In genomic region chr11:3148990-3149851, GRCh38 we compare ENCODE assay signal across 29 cellular contexts. TPM values are rescaled to one million over a fixed set of nuclear protein-coding genes. Genes with fewer than 3 reads are reported as not detected.
DNase-seq lines count a peak whose midpoint lies in the region; ATAC-seq, FAIRE-seq and TF ChIP-seq lines count a peak whose summit lies in the region.
"Had no signal": no experiment of that assay in that cellular context is flagged by ENCODE, and none has a peak within 500 bp of the region (broad histone marks: within the 10 kb centered on the region; RNA-seq: fewer than 3 reads in every experiment).

No MANE protein-coding gene starts in this region.

- H3K4me3 Mint-ChIP-seq in GM23338 (no peak overlapping the region; the same call in 2 of the 3 replicates), endothelial cell (ENCODE audit: unreplicated experiment) (peak overlapping the region; percentile 38), CD14-positive monocyte (no peak overlapping the region)
- H3K4me3 Mint-ChIP-seq: activated naive CD8-positive, alpha-beta T cell treated with anti-CD3 and anti-CD28 coated beads, Interleukin-2, amount 10 ng/mL, durations not matched to agents 7 days and 5 days; activated T-cell treated with anti-CD3 and anti-CD28 coated beads, Interleukin-2, amount 50 U/mL, for 24 hours had no signal

- TF ChIP-seq CTCF in GM23338 (conservative IDR thresholded peaks at IDR 0.05; ENCODE audit: low read depth in 2 of 2) (no peak), SK-N-SH (IDR thresholded peaks at IDR 0.05) (no peak), endothelial cell (IDR thresholded peaks at IDR 0.05; ENCODE audit: unreplicated experiment) (no peak), CD14-positive monocyte (IDR thresholded peaks at IDR 0.05) (no peak), GM13977 (IDR thresholded peaks at IDR 0.05; ENCODE audit: extremely low read depth, insufficient read depth, missing control alignments) (no peak)

- no peaks in the 10 kb centered on the region; the same call in 2 of the 3 replicates for H3K36me3 Mint-ChIP-seq in GM23338 (ENCODE audit: low read depth)
- peaks cover 13% of the 10 kb centered on the region for H3K36me3 Mint-ChIP-seq in endothelial cell (ENCODE audit: low read depth, unreplicated experiment)
- H3K36me3 Mint-ChIP-seq in CD14-positive monocyte, result peaks cover 32 to 55% of the 10 kb centered on the region in 2 donors
- H3K36me3 Mint-ChIP-seq: activated naive CD8-positive, alpha-beta T cell treated with anti-CD3 and anti-CD28 coated beads, Interleukin-2, amount 10 ng/mL, durations not matched to agents 7 days and 5 days had no signal

- H3F3A ChIP-seq in GM23338 (replicated peaks; ENCODE audit: low read depth) (no peaks in the 10 kb centered on the region), SK-N-SH (replicated peaks; ENCODE audit: insufficient read depth) (no peaks in the 10 kb centered on the region)

- H3K4me1 ChIP-seq in GM23338 (ENCODE audit: insufficient read depth) (no peaks in the 10 kb centered on the region; the same call in 1 of the 2 replicates), SK-N-SH (ENCODE audit: control insufficient read depth in 1 of 2, insufficient read depth in 2 of 2, low read depth in 1 of 2, low read length in 1 of 2) (peaks cover 0 to 47% of the 10 kb centered on the region in 2 experiments; a peak in 2 of 4 replicates), small intestine (ENCODE audit: control insufficient read depth in 2 of 2, insufficient read depth in 1 of 2, low read depth in 1 of 2, low read length in 1 of 2) (peaks cover 0 to 6% of the 10 kb centered on the region in 2 donors)

- H3K4me1 Mint-ChIP-seq in GM23338 (peaks cover 29% of the 10 kb centered on the region), endothelial cell (ENCODE audit: unreplicated experiment) (peaks cover 8% of the 10 kb centered on the region), CD14-positive monocyte (peaks cover 28% of the 10 kb centered on the region)

- CTCF ChIA-PET in SK-N-SH (lab: Yijun Ruan, JAX), result interaction anchor here (0.6 to 2.5 kb wide), 10 partner anchors 11 to 157 kb away, joined by 3 to 12 read pairs (median 3); partner anchors contain the start of gene NAP1L4

- H3K27me3 ChIP-seq in GM23338 (ENCODE audit: insufficient read depth) (no peaks in the 10 kb centered on the region), SK-N-SH (ENCODE audit: insufficient read depth) (no peaks in the 10 kb centered on the region), small intestine (ENCODE audit: control insufficient read depth in 2 of 2, insufficient read depth in 2 of 2, low read length in 2 of 2) (no peaks in the 10 kb centered on the region)
- H3K27me3 ChIP-seq: BE2C, testis had no signal

- in situ Hi-C loops in GM13977 (cut with MboI; ENCODE audit: low pct_unique_long_range_greater_than_20kb, low sequenced_read_pairs, unreplicated experiment), result no loop called here

- H3K4me3 ChIP-seq in GM23338 (no peak overlapping the region), SK-N-SH (ENCODE audit: low read depth in 2 of 2, low read length in 1 of 2) (no peak overlapping the region; a peak in 1 of 4 replicates), small intestine (ENCODE audit: low read depth in 1 of 2, low read length in 2 of 2) (no peak overlapping the region)
- H3K4me3 ChIP-seq: lower lobe of right lung, testis had no signal

- H2AFZ ChIP-seq in GM23338 (no peak overlapping the region), SK-N-SH (ENCODE audit: low read depth) (no peak overlapping the region)

- TF ChIP-seq RAD21 in SK-N-SH (IDR thresholded peaks at IDR 0.05; ENCODE audit: low read length), result peak; percentile 19

- intact Hi-C loops in CD14-positive monocyte (cut with micrococcal nuclease), result no loop called here

- H3K27ac Mint-ChIP-seq in GM23338 (peak overlapping the region; percentile 75), endothelial cell (ENCODE audit: unreplicated experiment) (no peak overlapping the region), CD14-positive monocyte (peak overlapping the region in 2 of 7 donors; percentile 2 to 20)
- H3K27ac Mint-ChIP-seq: activated naive CD8-positive, alpha-beta T cell treated with anti-CD3 and anti-CD28 coated beads, Interleukin-2, amount 10 ng/mL, durations not matched to agents 7 days and 5 days; activated T-cell treated with anti-CD3 and anti-CD28 coated beads, Interleukin-2, amount 50 U/mL, for 24 hours had no signal

- no peak overlapping the region for H3K9ac ChIP-seq in SK-N-SH

- no peak overlapping the region for H3K27ac ChIP-seq in GM23338 (ENCODE audit: low read depth)
- peak overlapping the region in 1 of 2 experiments; percentile 78; a peak in 2 of 4 replicates for H3K27ac ChIP-seq in SK-N-SH (ENCODE audit: low read depth in 2 of 2, low read length in 1 of 2)
- no peak overlapping the region for H3K27ac ChIP-seq in small intestine (ENCODE audit: low read depth in 1 of 2, low read length in 1 of 2)
- H3K27ac ChIP-seq: epithelial cell of prostate, lower lobe of right lung, testis had no signal

- H4K20me1 ChIP-seq in GM23338 (replicated peaks; ENCODE audit: insufficient read depth), result no peaks in the 10 kb centered on the region
- peaks cover 39% of the 10 kb centered on the region for H4K20me1 ChIP-seq in SK-N-SH (ENCODE audit: insufficient read depth)

- DNase-seq in GM23338 (ENCODE audit: low spot score) (no peak), SK-N-SH (peak; percentile 90), endothelial cell (ENCODE audit: low spot score) (no peak), small intestine (peak; percentile 20), GF-D8 (lab: John Stamatoyannopoulos, UW) (no peak), CD14-positive monocyte (ENCODE audit: low spot score) (no peak), GM13977 (ENCODE audit: low spot score) (no peak)
- DNase-seq in activated CD4-positive, alpha-beta T cell treated with anti-CD3 and anti-CD28 coated beads, Interleukin-2, amount 50 U/mL, for 1 hour, result no peak
- DNase-seq: ACHN; activated CD4-positive, alpha-beta T cell treated with anti-CD3 and anti-CD28 coated beads for 4 hours; activated gamma-delta T cell; activated naive CD8-positive, alpha-beta T cell treated with anti-CD3 and anti-CD28 coated beads, Interleukin-2, amount 10 ng/mL, durations not matched to agents 7 days and 5 days; activated T-cell treated with anti-CD3 and anti-CD28 coated beads, Interleukin-2, amount 50 U/mL, for 24 hours; BE2C; DMS79; GDM1; HCEC 1CT; KG1; kidney glomerular epithelial cell; lower lobe of right lung; NCI-H1436; NCI-H2081 treated with DMSO at 0.1 percent for 48 hours; NCI-H345; RPMI8226; stimulated activated naive CD4-positive, alpha-beta T cell treated with Interleukin-2 at 50 U/mL for 16 hours; testis had no signal

- H3K36me3 ChIP-seq in GM23338 (ENCODE audit: insufficient read depth), result no peaks in the 10 kb centered on the region
- no peaks in the 10 kb centered on the region for H3K36me3 ChIP-seq in SK-N-SH (replicated peaks in 1 of 2; ENCODE audit: control insufficient read depth in 1 of 2, insufficient read depth in 2 of 2, low read length in 1 of 2)
- no peaks in the 10 kb centered on the region for H3K36me3 ChIP-seq in small intestine (ENCODE audit: control insufficient read depth in 2 of 2, insufficient read depth in 2 of 2, low read length in 2 of 2)
- H3K36me3 ChIP-seq: BE2C had no signal

- H3K27me3 Mint-ChIP-seq in GM23338 (ENCODE audit: insufficient read depth, low read depth, poor library complexity) (peaks cover 12% of the 10 kb centered on the region), endothelial cell (ENCODE audit: unreplicated experiment) (peaks cover 9% of the 10 kb centered on the region), CD14-positive monocyte (ENCODE audit: low read depth in 3 of 3) (no peaks in the 10 kb centered on the region)
- H3K27me3 Mint-ChIP-seq: activated naive CD8-positive, alpha-beta T cell treated with anti-CD3 and anti-CD28 coated beads, Interleukin-2, amount 10 ng/mL, durations not matched to agents 7 days and 5 days; activated T-cell treated with anti-CD3 and anti-CD28 coated beads, Interleukin-2, amount 50 U/mL, for 24 hours had no signal

- H3K9me2 ChIP-seq in GM23338 (ENCODE audit: insufficient read depth) (no peaks in the 10 kb centered on the region), SK-N-SH (no peaks in the 10 kb centered on the region)

- POLR2A ChIA-PET in SK-N-SH (lab: Yijun Ruan, JAX), result interaction anchor here (0.8 to 1.2 kb wide), 3 partner anchors 10 to 14 kb away, joined by 3 to 4 read pairs (median 3); no protein-coding TSS in a partner anchor

- no peak for ATAC-seq in GM23338
- ATAC-seq: lower lobe of right lung had no signal

- H3K4me2 ChIP-seq in GM23338 (no peak overlapping the region), SK-N-SH (no peak overlapping the region)

- H3K9me3 Mint-ChIP-seq in GM23338 (no peaks in the 10 kb centered on the region), endothelial cell (ENCODE audit: unreplicated experiment) (no peaks in the 10 kb centered on the region), CD14-positive monocyte (peaks cover 0 to 2% (median 0%) of the 10 kb centered on the region in 7 donors)
- H3K9me3 Mint-ChIP-seq: activated naive CD8-positive, alpha-beta T cell treated with anti-CD3 and anti-CD28 coated beads, Interleukin-2, amount 10 ng/mL, durations not matched to agents 7 days and 5 days; activated T-cell treated with anti-CD3 and anti-CD28 coated beads, Interleukin-2, amount 50 U/mL, for 24 hours had no signal

- FAIRE-seq in small intestine (lab: Jason Lieb, UNC), result no peak
- FAIRE-seq: astrocyte, GM19239 had no signal

- TF ChIP-seq EP300 in SK-N-SH (IDR thresholded peaks at IDR 0.05; ENCODE audit: borderline replicate concordance in 1 of 2, low read depth in 1 of 2, low read length in 1 of 2), result peak in 1 of 2 experiments; percentile 80; a peak in 2 of 4 replicates

- WGBS in SK-N-SH (ENCODE audit: low lambda C conversion rate), result 78% methylated on average over 17 of the region's 24 CpGs
- 16 to 62% (median 34%) methylated on average over 24 of the region's 24 CpGs for WGBS in small intestine, 3 donors

- H3K79me2 ChIP-seq in GM23338 (replicated peaks; ENCODE audit: insufficient read depth) (no peaks in the 10 kb centered on the region), SK-N-SH (ENCODE audit: insufficient read depth) (peaks cover 14% of the 10 kb centered on the region)

- H3K9me3 ChIP-seq in SK-N-SH, result no peaks in the 10 kb centered on the region
- no peaks in the 10 kb centered on the region for H3K9me3 ChIP-seq in small intestine (ENCODE audit: control insufficient read depth, low read depth)
- H3K9me3 ChIP-seq: BE2C, lower lobe of right lung, testis had no signal

TF ChIP-seq in SK-N-SH, 30 proteins besides CTCF, POLR2A, EP300 and RAD21 (continues in another document):
- TF ChIP-seq MXI1 (IDR thresholded peaks at IDR 0.05; ENCODE audit: low read depth, low read length), result peak; percentile 80; the same call in 1 of the 2 replicates
- peak; percentile 83 for TF ChIP-seq FOXJ3 (CRISPR knock-in tag; IDR thresholded peaks at IDR 0.05)
- peak; percentile 72 for TF ChIP-seq GATA2 (CRISPR knock-in tag; IDR thresholded peaks at IDR 0.05)

RNA-seq across cellular contexts. Expression of gene OSBPL5, which starts 15.9 kb away (rescaled TPM):
- 8.1 and 12.0 TPM in 2 replicates for total RNA-seq in GM23338 (2014; rRNA removed; shearing (Covaris generic))
- polyA plus RNA-seq in GM23338 (2016; fragmentation: Nextera tagmentation; extraction: Ambion mirVana) (2.7 and 3.4 TPM in 2 replicates), SK-N-SH (2012; rRNA removed) (7.8 and 10.9 TPM in 2 replicates), small intestine (10 to 100 TPM in 1 of 3 donors, 1 to 10 TPM in 2; 1.6 to 12.9 (median 3.0) TPM), CD14-positive monocyte (1 to 10 TPM; 3.1 to 6.8 TPM)
- polyA plus RNA-seq in SK-N-SH (2012; cell fraction: cytosol; rRNA removed), result 2.7 and 4.3 TPM in 2 replicates
- 39.6 and 46.8 TPM in 2 replicates for polyA plus RNA-seq in SK-N-SH (2012; cell fraction: nucleus; rRNA removed)
- total RNA-seq in endothelial cell (ENCODE audit: unreplicated experiment), result 55.2 TPM

Comparison
In these comparisons a context has a peak if more than half of its experiments do, and no peak if none do; other contexts are left out.
1. DNase-seq: peak in SK-N-SH (single experiment) and small intestine (single experiment); none in GM23338 (single experiment), endothelial cell (single experiment), activated CD4-positive, alpha-beta T cell treated with anti-CD3 and anti-CD28 coated beads, Interleukin-2, amount 50 U/mL, for 1 hour (single experiment), GF-D8 (single experiment), CD14-positive monocyte (single experiment) and GM13977 (single experiment).